Comparison of ENCODE assay signal across 9 cellular contexts in genomic region chr19:43316591-43317319, GRCh38. TPM values are rescaled to one million over a fixed set of nuclear protein-coding genes. Genes with fewer than 3 reads are reported as not detected.
DNase-seq lines count a peak whose midpoint lies in the region; ATAC-seq and TF ChIP-seq lines count a peak whose summit lies in the region.
"Had no signal": no experiment of that assay in that cellular context is flagged by ENCODE, and none has a peak within 500 bp of the region (broad histone marks: within the 10 kb centered on the region; RNA-seq: fewer than 3 reads in every experiment).

No MANE protein-coding gene starts in this region.

- H3K27me3 ChIP-seq in mammary epithelial cell (ENCODE audit: insufficient read depth, low read length) = no peaks in the 10 kb centered on the region

- no peak overlapping the region for H3K27ac ChIP-seq in mammary epithelial cell (ENCODE audit: insufficient read depth, low read depth, low read length)

- no peak overlapping the region for H3K4me3 Mint-ChIP-seq in progenitor cell of endocrine pancreas (ENCODE audit: low read depth)

- H3K9ac ChIP-seq in mammary epithelial cell (ENCODE audit: insufficient read depth, low read length) = no peak overlapping the region

- WGBS in mammary epithelial cell (ENCODE audit: low coverage, missing lambda C conversion rate) = 56% methylated on average over 27 of the region's 27 CpGs

- H3K4me3 ChIP-seq in mammary epithelial cell (replicated peaks in 1 of 3; ENCODE audit: insufficient read depth in 1 of 3, low read depth in 2 of 3, low read length in 3 of 3) = no peak overlapping the region

- H3K9me3 ChIP-seq in mammary epithelial cell (replicated peaks; ENCODE audit: insufficient read depth, low read length) = no peaks in the 10 kb centered on the region

- TF ChIP-seq CTCF in mammary epithelial cell (conservative IDR thresholded peaks at IDR 0.05 in 1 of 2, IDR thresholded peaks at IDR 0.05 in 1 of 2; ENCODE audit: extremely low read depth in 1 of 2, insufficient read depth in 1 of 2, low read depth in 1 of 2, low read length in 2 of 2) = peak; percentile 74 to 89
- TF ChIP-seq CTCF in progenitor cell of endocrine pancreas (IDR thresholded peaks at IDR 0.05; ENCODE audit: unreplicated experiment) = peak; percentile 6

- no peak overlapping the region for H3K27ac Mint-ChIP-seq in progenitor cell of endocrine pancreas

- dilution Hi-C loops in mammary epithelial cell (cut with HindIII; ENCODE audit: low sequenced_read_pairs) = no loop called here

- CTCF ChIA-PET in mammary epithelial cell (lab: Charles Lee; ENCODE audit: low non-redundant PET) = no interaction called here

- no peaks in the 10 kb centered on the region for H4K20me1 ChIP-seq in mammary epithelial cell (ENCODE audit: insufficient read depth, low read length)

- no peaks in the 10 kb centered on the region for H3K36me3 ChIP-seq in mammary epithelial cell (ENCODE audit: insufficient read depth, low read length)

- peaks cover 37% of the 10 kb centered on the region for H3K9me3 Mint-ChIP-seq in progenitor cell of endocrine pancreas (ENCODE audit: low read depth)

- no peaks in the 10 kb centered on the region for H3K4me1 Mint-ChIP-seq in progenitor cell of endocrine pancreas (ENCODE audit: low read depth)

- no peaks in the 10 kb centered on the region for H3K27me3 Mint-ChIP-seq in progenitor cell of endocrine pancreas

- in situ Hi-C loops in mammary epithelial cell (cut with MboI; ENCODE audit: low sequenced_read_pairs in 2 of 2) = loop anchor here in 1 of 2 donors (10.0 kb wide), 1 partner anchor 98 kb away; the partner anchor contains the start of gene TEX101

- H3K36me3 Mint-ChIP-seq in progenitor cell of endocrine pancreas (ENCODE audit: insufficient read depth) = peaks cover 1% of the 10 kb centered on the region

- ATAC-seq in GM18520 (IDR thresholded peaks at IDR 0.05; ENCODE audit: unreplicated experiment) = no peak
- no peak for ATAC-seq in GM21737 (IDR thresholded peaks at IDR 0.05; ENCODE audit: unreplicated experiment)

- H3K4me1 ChIP-seq in mammary epithelial cell (ENCODE audit: insufficient read depth, low read length) = no peaks in the 10 kb centered on the region

- DNase-seq in NCI-H1105 treated with DMSO at 0.1 percent for 48 hours (lab: John Stamatoyannopoulos, UW) (peak; percentile 2), NCI-H1105 (lab: John Stamatoyannopoulos, UW) (no peak), NCI-H2029 treated with DMSO at 0.1 percent for 48 hours (lab: John Stamatoyannopoulos, UW) (peak; percentile 32), mammary epithelial cell (no peak), progenitor cell of endocrine pancreas (ENCODE audit: low spot score, unreplicated experiment) (no peak), NCI-H1436 (lab: John Stamatoyannopoulos, UW) (no peak)
- DNase-seq: activated naive CD4-positive, alpha-beta T cell treated with anti-CD3 and anti-CD28 coated beads, Interleukin-2, amount 50 U/mL, for 16 hours had no signal

- no peak overlapping the region for H3K4me2 ChIP-seq in mammary epithelial cell (ENCODE audit: insufficient read depth, low read depth, low read length)

- H3K79me2 ChIP-seq in mammary epithelial cell (ENCODE audit: insufficient read depth, low read length) = no peaks in the 10 kb centered on the region

- intact Hi-C loops in mammary epithelial cell (cut with micrococcal nuclease) = no loop called here

- peak overlapping the region; percentile 33 for H2AFZ ChIP-seq in mammary epithelial cell (ENCODE audit: low read depth, low read length)

- BruUV-seq in mammary epithelial cell (replicated peaks; lab: Mats Ljungman, UMichigan) = no TSS peak

RNA-seq across cellular contexts. Expression of gene CD177, which starts 36.7 kb away (rescaled TPM):
- total RNA-seq in mammary epithelial cell = 1 to 10 TPM in 1 of 2 donors, under 1 TPM in 1; 0.52 to 1.7 TPM
- polyA plus RNA-seq in mammary epithelial cell = 0.19 TPM
- polyA minus RNA-seq in mammary epithelial cell = not detected
- not detected in 2 replicates for total RNA-seq in progenitor cell of endocrine pancreas

RNA-seq across cellular contexts. Expression of gene PSG9, which starts 47.4 kb away (rescaled TPM):
- total RNA-seq in mammary epithelial cell (under 1 TPM in 1 of 2 donors, not detected in 1; 0.33 TPM), progenitor cell of endocrine pancreas (not detected in 2 replicates)
- 0.10 TPM for polyA plus RNA-seq in mammary epithelial cell
- polyA minus RNA-seq in mammary epithelial cell = not detected

Comparison
In these comparisons a context has a peak if more than half of its experiments do, and no peak if none do; other contexts are left out.
1. DNase-seq: peak in NCI-H1105 treated with DMSO at 0.1 percent for 48 hours (single experiment) and NCI-H2029 treated with DMSO at 0.1 percent for 48 hours (single experiment); none in NCI-H1105 (single experiment), mammary epithelial cell (single experiment), progenitor cell of endocrine pancreas (single experiment) and NCI-H1436 (single experiment).